Comparison of ENCODE assay signal across 15 cellular contexts in genomic region chr21:15749045-15749867, GRCh38. TPM values are rescaled to one million over a fixed set of nuclear protein-coding genes. Genes with fewer than 3 reads are reported as not detected.
DNase-seq lines count a peak whose midpoint lies in the region; ATAC-seq and TF ChIP-seq lines count a peak whose summit lies in the region.
"Had no signal": no experiment of that assay in that cellular context is flagged by ENCODE, and none has a peak within 500 bp of the region (broad histone marks: within the 10 kb centered on the region; RNA-seq: fewer than 3 reads in every experiment).

No MANE protein-coding gene starts in this region.

- peak overlapping the region; percentile 53 for H3K27ac Mint-ChIP-seq in activated T-cell treated with anti-CD3 and anti-CD28 coated beads, Interleukin-2, amount 50 U/mL, for 24 hours
- peak overlapping the region; percentile 71 for H3K27ac Mint-ChIP-seq in stimulated activated memory B cell treated with anti-CD40 and anti-IgM and Interleukin-4, amounts not matched to agents 10 μg/mL and 1 μg/mL and 100 μg/mL, for 72 hours
- H3K27ac Mint-ChIP-seq: activated CD4-positive, alpha-beta T cell treated with anti-CD3 and anti-CD28 coated beads, Interleukin-2, amount 10 ng/mL, durations not matched to agents 24 days and 14 days had no signal

- intact Hi-C loops in left colon (cut with DNase I, micrococcal nuclease), result no loop called here

- in situ Hi-C loops in astrocyte of the spinal cord (cut with HindIII; ENCODE audit: low sequenced_read_pairs), result no loop called here

- H3K27me3 Mint-ChIP-seq in activated T-cell treated with anti-CD3 and anti-CD28 coated beads, Interleukin-2, amount 50 U/mL, for 24 hours, result no peaks in the 10 kb centered on the region
- H3K27me3 Mint-ChIP-seq in stimulated activated memory B cell treated with anti-CD40 and anti-IgM and Interleukin-4, amounts not matched to agents 10 μg/mL and 1 μg/mL and 100 μg/mL, for 72 hours, result no peaks in the 10 kb centered on the region
- H3K27me3 Mint-ChIP-seq: activated CD4-positive, alpha-beta T cell treated with anti-CD3 and anti-CD28 coated beads, Interleukin-2, amount 10 ng/mL, durations not matched to agents 24 days and 14 days had no signal

- DNase-seq in activated T-cell treated with anti-CD3 and anti-CD28 coated beads, Interleukin-2, amount 50 U/mL, for 24 hours, result no peak
- DNase-seq in activated T-cell treated with anti-CD3 and anti-CD28 coated beads for 4 hours (no peak), astrocyte of the spinal cord (ENCODE audit: low read depth, low spot score) (peak; percentile 37), left colon (no peak), HCEC 1CT (no peak)
- no peak for DNase-seq in activated naive CD4-positive, alpha-beta T cell treated with Interleukin-2 at 50 U/mL for 16 hours
- DNase-seq: activated CD4-positive, alpha-beta T cell treated with anti-CD3 and anti-CD28 coated beads, Interleukin-2, amount 10 ng/mL, durations not matched to agents 24 days and 14 days; activated effector memory CD4-positive, alpha-beta T cell treated with anti-CD3 and anti-CD28 coated beads, Interleukin-2, amount 50 U/mL, for 16 hours; NCI-H2227 treated with DMSO at 0.1 percent for 48 hours; posterior cingulate gyrus; stimulated activated CD4-positive, alpha-beta T cell treated with anti-CD3 and anti-CD28 coated beads, Interleukin-1b, Interleukin-23, amount 100 ng/mL, for 48 hours; T-helper 1 cell had no signal

- peaks cover 3% of the 10 kb centered on the region for H3K9me3 Mint-ChIP-seq in activated T-cell treated with anti-CD3 and anti-CD28 coated beads, Interleukin-2, amount 50 U/mL, for 24 hours
- peaks cover 5% of the 10 kb centered on the region for H3K9me3 Mint-ChIP-seq in stimulated activated memory B cell treated with anti-CD40 and anti-IgM and Interleukin-4, amounts not matched to agents 10 μg/mL and 1 μg/mL and 100 μg/mL, for 72 hours
- H3K9me3 Mint-ChIP-seq: activated CD4-positive, alpha-beta T cell treated with anti-CD3 and anti-CD28 coated beads, Interleukin-2, amount 10 ng/mL, durations not matched to agents 24 days and 14 days had no signal

- H3K4me3 ChIP-seq in astrocyte of the spinal cord (ENCODE audit: low read depth, low read length), result no peak overlapping the region
- H3K4me3 ChIP-seq: breast epithelium had no signal

- no peak overlapping the region for H3K4me3 Mint-ChIP-seq in activated T-cell treated with anti-CD3 and anti-CD28 coated beads, Interleukin-2, amount 50 U/mL, for 24 hours
- H3K4me3 Mint-ChIP-seq in stimulated activated memory B cell treated with anti-CD40 and anti-IgM and Interleukin-4, amounts not matched to agents 10 μg/mL and 1 μg/mL and 100 μg/mL, for 72 hours, result no peak overlapping the region
- H3K4me3 Mint-ChIP-seq: activated CD4-positive, alpha-beta T cell treated with anti-CD3 and anti-CD28 coated beads, Interleukin-2, amount 10 ng/mL, durations not matched to agents 24 days and 14 days had no signal

- TF ChIP-seq CTCF in astrocyte of the spinal cord (IDR thresholded peaks at IDR 0.05; ENCODE audit: low read depth, low read length), result no peak

- peak; percentile 83 for ATAC-seq in left colon
- ATAC-seq in stimulated activated memory B cell treated with anti-CD40 and anti-IgM and Interleukin-4, amounts not matched to agents 10 μg/mL and 1 μg/mL and 100 μg/mL, for 72 hours, result no peak
- ATAC-seq in HG02981 (IDR thresholded peaks at IDR 0.05; ENCODE audit: unreplicated experiment), result no peak

- H3K36me3 Mint-ChIP-seq in activated T-cell treated with anti-CD3 and anti-CD28 coated beads, Interleukin-2, amount 50 U/mL, for 24 hours (ENCODE audit: low read depth), result peaks cover 9% of the 10 kb centered on the region
- peaks cover 14% of the 10 kb centered on the region for H3K36me3 Mint-ChIP-seq in stimulated activated memory B cell treated with anti-CD40 and anti-IgM and Interleukin-4, amounts not matched to agents 10 μg/mL and 1 μg/mL and 100 μg/mL, for 72 hours

- H3K4me1 Mint-ChIP-seq in activated T-cell treated with anti-CD3 and anti-CD28 coated beads, Interleukin-2, amount 50 U/mL, for 24 hours (ENCODE audit: low read depth), result peaks cover 65% of the 10 kb centered on the region
- peaks cover 73% of the 10 kb centered on the region for H3K4me1 Mint-ChIP-seq in stimulated activated memory B cell treated with anti-CD40 and anti-IgM and Interleukin-4, amounts not matched to agents 10 μg/mL and 1 μg/mL and 100 μg/mL, for 72 hours

RNA-seq across cellular contexts. Expression of gene USP25, which starts 19.5 kb away (rescaled TPM):
- 10 to 100 TPM; 33.8 to 38.9 TPM for total RNA-seq in left colon
